17 cellular contexts compared by ENCODE assay signal in genomic region chr17:55172612-55173011, GRCh38.
"Had no signal": no experiment of that assay in that cellular context is flagged by ENCODE, and none has a peak within 500 bp of the region (broad histone marks: within the 10 kb centered on the region; RNA-seq: fewer than 3 reads in every experiment).

No MANE protein-coding gene starts in this region.

- H3K27me3 ChIP-seq: esophagus muscularis mucosa, neutrophil, tibial artery, uterus had no signal

- H3K4me2 ChIP-seq: smooth muscle cell had no signal

- H3K4me3 Mint-ChIP-seq: activated naive CD4-positive, alpha-beta T cell treated with anti-CD3 and anti-CD28 coated beads, Interleukin-2, amount 50 U/mL, for 24 hours; central memory CD8-positive, alpha-beta T cell; dendritic cell treated with granulocyte-macrophage colony-stimulating factor and Interleukin-4, amounts not matched to agents 40 ng/mL and 50 ng/mL, for 4 days; endodermal cell; naive thymus-derived CD8-positive, alpha-beta T cell; stimulated activated effector memory CD8-positive, alpha-beta T cell treated with anti-CD3 and anti-CD28 coated beads, Interleukin-12 subunit alpha, Interleukin-12 subunit beta, amount 100 ng/mL, for 72 hours had no signal

- H3K27ac Mint-ChIP-seq: activated naive CD4-positive, alpha-beta T cell treated with anti-CD3 and anti-CD28 coated beads, Interleukin-2, amount 50 U/mL, for 24 hours; activated T-helper 2 cell treated with anti-CD3 and anti-CD28 coated beads, Interferon-gamma antibody, Interleukin-2, Interleukin-4, amounts not matched to agents 10 μg/mL and 5 μg/mL and 100 μg/mL, durations not matched to agents 14 hours and 24 hours and 36 hours; dendritic cell treated with granulocyte-macrophage colony-stimulating factor and Interleukin-4, amounts not matched to agents 40 ng/mL and 50 ng/mL, for 4 days; endodermal cell; naive thymus-derived CD8-positive, alpha-beta T cell; stimulated activated effector memory CD8-positive, alpha-beta T cell treated with anti-CD3 and anti-CD28 coated beads, Interleukin-12 subunit alpha, Interleukin-12 subunit beta, amount 100 ng/mL, for 72 hours had no signal

- H3K4me1 Mint-ChIP-seq: activated naive CD4-positive, alpha-beta T cell treated with anti-CD3 and anti-CD28 coated beads, Interleukin-2, amount 50 U/mL, for 24 hours; central memory CD8-positive, alpha-beta T cell; endodermal cell; stimulated activated effector memory CD8-positive, alpha-beta T cell treated with anti-CD3 and anti-CD28 coated beads, Interleukin-12 subunit alpha, Interleukin-12 subunit beta, amount 100 ng/mL, for 72 hours had no signal

- H3K27me3 Mint-ChIP-seq: activated naive CD4-positive, alpha-beta T cell treated with anti-CD3 and anti-CD28 coated beads, Interleukin-2, amount 50 U/mL, for 24 hours; central memory CD8-positive, alpha-beta T cell; dendritic cell treated with granulocyte-macrophage colony-stimulating factor and Interleukin-4, amounts not matched to agents 40 ng/mL and 50 ng/mL, for 4 days; naive thymus-derived CD8-positive, alpha-beta T cell had no signal

- H3K27ac ChIP-seq: esophagus muscularis mucosa, neutrophil, tibial artery, uterus, VCaP had no signal

- ATAC-seq: naive thymus-derived CD8-positive, alpha-beta T cell; right cardiac atrium had no signal

- H3K4me3 ChIP-seq: esophagus muscularis mucosa, smooth muscle cell, tibial artery, uterus had no signal

- DNase-seq: activated CD4-positive, alpha-beta T cell treated with anti-CD3 and anti-CD28 coated beads for 48 hours; endodermal cell; foreskin fibroblast; naive thymus-derived CD8-positive, alpha-beta T cell; right cardiac atrium; T1000; tibial artery; uterus had no signal

- H3K36me3 ChIP-seq: esophagus muscularis mucosa, neutrophil, uterus had no signal

- H3K4me1 ChIP-seq: esophagus muscularis mucosa, tibial artery, uterus had no signal

- H3K9me3 ChIP-seq: neutrophil, uterus had no signal

- H3K36me3 Mint-ChIP-seq: stimulated activated effector memory CD8-positive, alpha-beta T cell treated with anti-CD3 and anti-CD28 coated beads, Interleukin-12 subunit alpha, Interleukin-12 subunit beta, amount 100 ng/mL, for 72 hours had no signal
